1 cellular context compared by ENCODE assay signal in genomic region chr16:58755989-58756649, GRCh38.
TF ChIP-seq lines count a peak whose summit lies in the region.

No MANE protein-coding gene starts in this region.

TF ChIP-seq in HepG2, 621 proteins besides CTCF, POLR2A, EP300 and RAD21 (continued from another document and continues in another):
- TF ChIP-seq SNAPC4 (CRISPR knock-in tag; IDR thresholded peaks at IDR 0.05) (no peak), CBX2 (IDR thresholded peaks at IDR 0.05; ENCODE audit: low read depth, low read length) (no peak), CBX2 (CRISPR knock-in tag; IDR thresholded peaks at IDR 0.05; ENCODE audit: low read depth) (no peak), MTERF4 (CRISPR knock-in tag; IDR thresholded peaks at IDR 0.05) (no peak), DMAP1 (CRISPR knock-in tag; IDR thresholded peaks at IDR 0.05) (no peak), ZNF264 (CRISPR knock-in tag; IDR thresholded peaks at IDR 0.05) (no peak), REST (IDR thresholded peaks at IDR 0.05; ENCODE audit: borderline replicate concordance in 1 of 2, low read depth in 1 of 2, low read length in 2 of 2) (no peak), ZGPAT (CRISPR knock-in tag; IDR thresholded peaks at IDR 0.05) (peak; percentile 24; the same call in 1 of the 2 replicates), ZNF143 (CRISPR knock-in tag; IDR thresholded peaks at IDR 0.05) (no peak), PHB2 (IDR thresholded peaks at IDR 0.05; ENCODE audit: partially characterized antibody) (no peak), ZNF3 (CRISPR knock-in tag; IDR thresholded peaks at IDR 0.05) (no peak), HDAC6 (IDR thresholded peaks at IDR 0.05; ENCODE audit: low read depth, low read length) (no peak), ZBTB40 (IDR thresholded peaks at IDR 0.05) (no peak), ZBTB40 (CRISPR knock-in tag; IDR thresholded peaks at IDR 0.05) (no peak), SP1 (IDR thresholded peaks at IDR 0.05) (no peak), SP1 (CRISPR knock-in tag; IDR thresholded peaks at IDR 0.05) (no peak), TFDP2 (CRISPR knock-in tag; IDR thresholded peaks at IDR 0.05) (no peak), ZBTB1 (CRISPR knock-in tag; IDR thresholded peaks at IDR 0.05; ENCODE audit: borderline replicate concordance) (no peak), SOX6 (IDR thresholded peaks at IDR 0.05) (no peak), SOX6 (CRISPR knock-in tag; IDR thresholded peaks at IDR 0.05) (0 out of 2 replicates have a peak, but pooled peaks have one; percentile 27), ZSCAN22 (CRISPR knock-in tag; IDR thresholded peaks at IDR 0.05) (no peak), LCORL (IDR thresholded peaks at IDR 0.05) (no peak), LCORL (CRISPR knock-in tag; IDR thresholded peaks at IDR 0.05) (peak; percentile 26; the same call in 1 of the 2 replicates), POLR2AphosphoS2 (IDR thresholded peaks at IDR 0.05; ENCODE audit: low read depth, low read length) (no peak), YEATS2 (CRISPR knock-in tag; IDR thresholded peaks at IDR 0.05; ENCODE audit: borderline replicate concordance) (peak; percentile 27; the same call in 1 of the 2 replicates), THAP8 (CRISPR knock-in tag; IDR thresholded peaks at IDR 0.05; ENCODE audit: borderline replicate concordance) (no peak), ZBTB4 (CRISPR knock-in tag; IDR thresholded peaks at IDR 0.05; ENCODE audit: borderline replicate concordance) (no peak), ZNF644 (CRISPR knock-in tag; IDR thresholded peaks at IDR 0.05; ENCODE audit: low read depth) (no peak), FOXA1 (IDR thresholded peaks at IDR 0.05) (no peak), FOXA1 (CRISPR knock-in tag; IDR thresholded peaks at IDR 0.05) (no peak), PLRG1 (conservative IDR thresholded peaks at IDR 0.05) (no peak), RBM39 (IDR thresholded peaks at IDR 0.05; ENCODE audit: low read depth, low read length, poor library complexity, severe bottlenecking) (no peak)
